ENCODE assay signal across 28 cellular contexts in genomic region chr3:123606527-123606926, GRCh38. TPM values are rescaled to one million over a fixed set of nuclear protein-coding genes. Genes with fewer than 3 reads are reported as not detected.
DNase-seq lines count a peak whose midpoint lies in the region; ATAC-seq, FAIRE-seq and TF ChIP-seq lines count a peak whose summit lies in the region.
"Had no signal": no experiment of that assay in that cellular context is flagged by ENCODE, and none has a peak within 500 bp of the region (broad histone marks: within the 10 kb centered on the region; RNA-seq: fewer than 3 reads in every experiment).

No MANE protein-coding gene starts in this region.

- H3K27me3 ChIP-seq in keratinocyte (ENCODE audit: control insufficient read depth, extremely low read depth, insufficient read depth, low read length): no peaks in the 10 kb centered on the region
- H3K27me3 ChIP-seq: adrenal gland, testis had no signal

- intact Hi-C loops in left colon (cut with DNase I, micrococcal nuclease): no loop called here

- no peaks in the 10 kb centered on the region for H3K9me3 Mint-ChIP-seq in stimulated activated memory B cell treated with anti-CD40 and anti-IgM and Interleukin-4, amounts not matched to agents 10 μg/mL and 1 μg/mL and 100 μg/mL, for 72 hours
- H3K9me3 Mint-ChIP-seq: activated CD4-positive, alpha-beta T cell treated with anti-CD3 and anti-CD28 coated beads, Interleukin-2, amount 10 ng/mL, durations not matched to agents 24 days and 14 days; brain; neural crest cell had no signal

- H3K4me1 Mint-ChIP-seq in stimulated activated memory B cell treated with anti-CD40 and anti-IgM and Interleukin-4, amounts not matched to agents 10 μg/mL and 1 μg/mL and 100 μg/mL, for 72 hours: peaks cover 31% of the 10 kb centered on the region
- H3K4me1 Mint-ChIP-seq: brain had no signal

- H3K4me3 ChIP-seq in keratinocyte (ENCODE audit: control insufficient read depth in 2 of 3, extremely low read depth in 1 of 3, insufficient read depth in 2 of 3, low read depth in 1 of 3, low read length in 3 of 3): no peak overlapping the region
- H3K4me3 ChIP-seq: adrenal gland, lower lobe of right lung, testis had no signal

- peaks cover 2% of the 10 kb centered on the region for H3K79me2 ChIP-seq in keratinocyte (ENCODE audit: control insufficient read depth, insufficient read depth, low read length)

- H3K4me3 Mint-ChIP-seq in stimulated activated memory B cell treated with anti-CD40 and anti-IgM and Interleukin-4, amounts not matched to agents 10 μg/mL and 1 μg/mL and 100 μg/mL, for 72 hours: no peak overlapping the region
- H3K4me3 Mint-ChIP-seq: activated CD4-positive, alpha-beta T cell treated with anti-CD3 and anti-CD28 coated beads, Interleukin-2, amount 10 ng/mL, durations not matched to agents 24 days and 14 days; activated CD8-positive, alpha-beta memory T cell treated with anti-CD3 and anti-CD28 coated beads, Interleukin-2, amount 10 ng/mL, durations not matched to agents 7 days and 5 days; brain; CD4-positive, CD25-positive, alpha-beta regulatory T cell; neural crest cell had no signal

- dilution Hi-C loops in keratinocyte (cut with MboI; ENCODE audit: extremely low pct_ligation_motif_present, low sequenced_read_pairs): no loop called here

- no peak for FAIRE-seq in keratinocyte (lab: Jason Lieb, UNC)
- FAIRE-seq: urothelium cell line had no signal

- no peaks in the 10 kb centered on the region for H3K9me3 ChIP-seq in keratinocyte (ENCODE audit: control insufficient read depth, low read depth, low read length)
- H3K9me3 ChIP-seq: adrenal gland, lower lobe of right lung, testis had no signal

- H3K27ac ChIP-seq in VCaP (0 out of 2 replicates have a peak overlapping the region, but pooled peaks have one; percentile 1), keratinocyte (ENCODE audit: control insufficient read depth, insufficient read depth, low read length) (peak overlapping the region; percentile 82)
- H3K27ac ChIP-seq: adrenal gland, testis had no signal

- ATAC-seq in stimulated activated memory B cell treated with anti-CD40 and anti-IgM and Interleukin-4, amounts not matched to agents 10 μg/mL and 1 μg/mL and 100 μg/mL, for 72 hours: no peak
- ATAC-seq in left colon (no peak), HG02981 (IDR thresholded peaks at IDR 0.05; ENCODE audit: unreplicated experiment) (no peak)
- ATAC-seq: activated CD8-positive, alpha-beta memory T cell treated with anti-CD3 and anti-CD28 coated beads, Interleukin-2, amount 10 ng/mL, durations not matched to agents 7 days and 5 days; sciatic nerve had no signal

- DNase-seq in DMS53 (lab: John Stamatoyannopoulos, UW) (peak; percentile 8), DMS53 treated with DMSO at 0.1 percent for 48 hours (lab: John Stamatoyannopoulos, UW; ENCODE audit: unreplicated experiment) (no peak), keratinocyte (ENCODE audit: low read depth, low spot score) (no peak), pons (ENCODE audit: low spot score) (no peak), left colon (no peak)
- DNase-seq: 8988T; activated CD4-positive, alpha-beta T cell treated with anti-CD3 and anti-CD28 coated beads, Interleukin-2, amount 10 ng/mL, durations not matched to agents 24 days and 14 days; activated CD8-positive, alpha-beta memory T cell treated with anti-CD3 and anti-CD28 coated beads, Interleukin-2, amount 10 ng/mL, durations not matched to agents 7 days and 5 days; activated T-cell treated with anti-CD3 and anti-CD28 coated beads, Interleukin-2, amount 50 U/mL, for 48 hours; adrenal gland; CD4-positive, CD25-positive, alpha-beta regulatory T cell; lower lobe of right lung; NCI-H1048; NCI-H187 treated with DMSO at 0.1 percent for 48 hours; NCI-H524 treated with DMSO at 0.1 percent for 48 hours; NK-92 treated with Interleukin-12 subunit alpha and Interleukin-12 subunit beta, amount 100 ng/mL, for 24 hours; posterior cingulate gyrus; SHP77; stimulated activated naive CD8-positive, alpha-beta T cell treated with anti-CD3 and anti-CD28 coated beads, Interleukin-15, Interleukin-2, amounts not matched to agents 100 U/mL and 50 U/mL, for 24 hours; T1000; testis had no signal

- H3K36me3 ChIP-seq in keratinocyte (ENCODE audit: control insufficient read depth in 2 of 2, extremely low read depth in 1 of 2, insufficient read depth in 2 of 2, low read length in 2 of 2): peaks cover 3 to 4% of the 10 kb centered on the region in 2 experiments
- H3K36me3 ChIP-seq: adrenal gland had no signal

- H2AFZ ChIP-seq in keratinocyte (ENCODE audit: control insufficient read depth, low read length): no peak overlapping the region

- no peak overlapping the region for H3K9ac ChIP-seq in keratinocyte (ENCODE audit: control insufficient read depth, extremely low read depth, insufficient read depth, low read length)

- H4K20me1 ChIP-seq in keratinocyte (ENCODE audit: control insufficient read depth, extremely low read depth, insufficient read depth, low read length): peaks cover 2% of the 10 kb centered on the region

- H3K36me3 Mint-ChIP-seq in stimulated activated memory B cell treated with anti-CD40 and anti-IgM and Interleukin-4, amounts not matched to agents 10 μg/mL and 1 μg/mL and 100 μg/mL, for 72 hours: no peaks in the 10 kb centered on the region

- no peaks in the 10 kb centered on the region for H3K9me1 ChIP-seq in keratinocyte (ENCODE audit: control insufficient read depth, extremely low read depth, insufficient read depth, low read length)

- peaks cover 41% of the 10 kb centered on the region for H3K4me1 ChIP-seq in keratinocyte (ENCODE audit: control insufficient read depth, extremely low read depth, insufficient read depth, low read length)
- H3K4me1 ChIP-seq: adrenal gland, lower lobe of right lung, testis had no signal

- no peaks in the 10 kb centered on the region for H3K27me3 Mint-ChIP-seq in stimulated activated memory B cell treated with anti-CD40 and anti-IgM and Interleukin-4, amounts not matched to agents 10 μg/mL and 1 μg/mL and 100 μg/mL, for 72 hours
- H3K27me3 Mint-ChIP-seq: activated CD4-positive, alpha-beta T cell treated with anti-CD3 and anti-CD28 coated beads, Interleukin-2, amount 10 ng/mL, durations not matched to agents 24 days and 14 days; activated CD8-positive, alpha-beta memory T cell treated with anti-CD3 and anti-CD28 coated beads, Interleukin-2, amount 10 ng/mL, durations not matched to agents 7 days and 5 days; brain; CD4-positive, CD25-positive, alpha-beta regulatory T cell had no signal

- TF ChIP-seq CTCF in VCaP (conservative IDR thresholded peaks at IDR 0.05) (no peak), keratinocyte (optimal IDR thresholded peaks at IDR 0.05 in 1 of 3, IDR thresholded peaks at IDR 0.05 in 1 of 3, conservative IDR thresholded peaks at IDR 0.05 in 1 of 3; ENCODE audit: extremely low read depth in 1 of 3, insufficient read depth in 2 of 3, low read length in 3 of 3) (no peak)

- no peak overlapping the region for H3K4me2 ChIP-seq in keratinocyte (ENCODE audit: control insufficient read depth, extremely low read depth, insufficient read depth, low read depth, low read length)

- peak overlapping the region; percentile 49 for H3K27ac Mint-ChIP-seq in stimulated activated memory B cell treated with anti-CD40 and anti-IgM and Interleukin-4, amounts not matched to agents 10 μg/mL and 1 μg/mL and 100 μg/mL, for 72 hours
- H3K27ac Mint-ChIP-seq: activated CD4-positive, alpha-beta T cell treated with anti-CD3 and anti-CD28 coated beads, Interleukin-2, amount 10 ng/mL, durations not matched to agents 24 days and 14 days; activated CD8-positive, alpha-beta memory T cell treated with anti-CD3 and anti-CD28 coated beads, Interleukin-2, amount 10 ng/mL, durations not matched to agents 7 days and 5 days; brain had no signal

RNA-seq across cellular contexts. Expression of gene HACD2, which starts 21.7 kb away (rescaled TPM):
- polyA plus RNA-seq in keratinocyte: 85.8 to 146 TPM (median 124 TPM) in 3 replicates
- 34.3 TPM for polyA plus RNA-seq in keratinocyte (2011; ENCODE audit: low read depth)
- polyA plus RNA-seq in keratinocyte (2011; cell fraction: cytosol; rRNA removed): 50.9 and 112 TPM in 2 replicates
- polyA plus RNA-seq in keratinocyte (2011; cell fraction: nucleus; rRNA removed): 146 and 190 TPM in 2 replicates
- 57.9 and 59.7 TPM in 2 replicates for polyA plus RNA-seq in keratinocyte (2012; ENCODE audit: low replicate concordance)
- 83.0 to 239 TPM (median 181 TPM) in 3 replicates for polyA minus RNA-seq in keratinocyte
- polyA minus RNA-seq in keratinocyte (2011; cell fraction: cytosol; rRNA and poly(A)+ RNA removed): 73.3 TPM
- polyA minus RNA-seq in keratinocyte (2011; cell fraction: nucleus; rRNA and poly(A)+ RNA removed): 131 and 227 TPM in 2 replicates
- total RNA-seq in left colon: 10 to 100 TPM; 60.8 to 63.5 TPM
